ENCODE assay signal across 10 cellular contexts in the genomic region with DNA sequence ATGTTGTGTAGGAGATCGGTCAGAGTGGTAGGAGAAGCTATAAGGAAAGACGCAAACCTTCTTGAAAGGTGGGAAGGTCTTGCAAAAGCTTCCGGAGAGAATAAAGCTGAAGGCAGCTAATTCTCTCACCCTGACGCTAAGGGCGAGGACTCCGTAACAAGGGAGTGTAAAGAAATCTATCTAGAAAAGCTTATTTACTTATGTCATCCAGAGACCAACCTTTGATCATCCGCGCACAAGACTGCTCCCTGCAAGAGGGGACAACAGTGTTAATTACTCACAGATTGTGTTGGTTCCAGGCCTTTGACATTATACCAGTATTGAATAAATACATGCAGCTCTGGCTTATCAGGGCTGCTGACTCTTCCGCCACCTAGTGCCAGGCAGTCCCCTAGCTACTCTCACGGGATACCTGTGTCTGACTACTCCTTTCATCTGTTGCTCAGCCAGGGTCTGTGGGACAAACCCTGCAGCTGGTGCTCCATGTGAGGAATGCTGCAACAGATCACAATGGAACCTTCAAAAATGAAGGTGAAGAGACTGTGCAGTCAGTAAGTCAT.
DNase-seq lines count a peak whose midpoint lies in the region; ATAC-seq and TF ChIP-seq lines count a peak whose summit lies in the region.
"Had no signal": no experiment of that assay in that cellular context is flagged by ENCODE, and none has a peak within 500 bp of the region (broad histone marks: within the 10 kb centered on the region; RNA-seq: fewer than 3 reads in every experiment).

No MANE protein-coding gene starts in this region.

- intact Hi-C loops in left ventricle myocardium inferior (cut with micrococcal nuclease) = no loop called here

- H3K4me1 ChIP-seq in left ventricle myocardium inferior = no peaks in the 10 kb centered on the region
- H3K4me1 ChIP-seq in effector memory CD4-positive, alpha-beta T cell (ENCODE audit: control insufficient read depth, insufficient read depth, low read length, poor library complexity, severe bottlenecking) = no peaks in the 10 kb centered on the region

- DNase-seq in stimulated activated CD4-positive, alpha-beta T cell treated with anti-CD3 and anti-CD28 coated beads, Interleukin-15, amount 100 ng/mL, for 24 hours = peak; percentile 1
- DNase-seq in stimulated activated CD4-positive, alpha-beta T cell treated with anti-CD3 and anti-CD28 coated beads, Interleukin-2, amount 100 ng/mL, for 48 hours = no peak
- DNase-seq in left ventricle myocardium inferior = no peak
- DNase-seq in effector memory CD4-positive, alpha-beta T cell = no peak
- no peak for DNase-seq in amygdala (lab: John Stamatoyannopoulos, UW)
- no peak for DNase-seq in NCI-H146 (lab: John Stamatoyannopoulos, UW)
- DNase-seq: cortex of kidney, T-helper 1 cell had no signal

- no peaks in the 10 kb centered on the region for H3K36me3 ChIP-seq in left ventricle myocardium inferior
- no peaks in the 10 kb centered on the region for H3K36me3 ChIP-seq in effector memory CD4-positive, alpha-beta T cell (ENCODE audit: control insufficient read depth, insufficient read depth, low read length)

- no peak overlapping the region for H3K27ac ChIP-seq in left ventricle myocardium inferior (replicated peaks)
- H3K27ac ChIP-seq in effector memory CD4-positive, alpha-beta T cell (ENCODE audit: insufficient read depth, low read length, poor library complexity, severe bottlenecking) = no peak overlapping the region

- peak; percentile 36 for TF ChIP-seq CTCF in left ventricle myocardium inferior (IDR thresholded peaks at IDR 0.05; ENCODE audit: borderline replicate concordance)

- peaks cover 14% of the 10 kb centered on the region for H3K9me3 ChIP-seq in left ventricle myocardium inferior (replicated peaks)
- no peaks in the 10 kb centered on the region for H3K9me3 ChIP-seq in effector memory CD4-positive, alpha-beta T cell (ENCODE audit: control insufficient read depth, low read length)

- no peak overlapping the region for H3K4me3 ChIP-seq in left ventricle myocardium inferior
- H3K4me3 ChIP-seq in effector memory CD4-positive, alpha-beta T cell (ENCODE audit: insufficient read depth, low read depth, low read length, poor library complexity, severe bottlenecking) = no peak overlapping the region

- ATAC-seq in SK-N-SH treated with all-trans-retinoic acid at 6 μM for 48 hours = peak; percentile 74
- no peak for ATAC-seq in GM19328 (IDR thresholded peaks at IDR 0.05; ENCODE audit: unreplicated experiment)

- H3K27me3 ChIP-seq in left ventricle myocardium inferior (ENCODE audit: low read depth) = no peaks in the 10 kb centered on the region
- H3K27me3 ChIP-seq in effector memory CD4-positive, alpha-beta T cell (replicated peaks; ENCODE audit: control insufficient read depth, insufficient read depth, low read length, poor library complexity, severe bottlenecking) = no peaks in the 10 kb centered on the region

TF ChIP-seq in SK-N-SH treated with all-trans-retinoic acid at 6 μM for 48 hours, 23 proteins besides CTCF, POLR2A, EP300 and RAD21:
- TF ChIP-seq PPARA (CRISPR knock-in tag; IDR thresholded peaks at IDR 0.05; ENCODE audit: borderline replicate concordance) = no peak
- TF ChIP-seq, protein P1, sequence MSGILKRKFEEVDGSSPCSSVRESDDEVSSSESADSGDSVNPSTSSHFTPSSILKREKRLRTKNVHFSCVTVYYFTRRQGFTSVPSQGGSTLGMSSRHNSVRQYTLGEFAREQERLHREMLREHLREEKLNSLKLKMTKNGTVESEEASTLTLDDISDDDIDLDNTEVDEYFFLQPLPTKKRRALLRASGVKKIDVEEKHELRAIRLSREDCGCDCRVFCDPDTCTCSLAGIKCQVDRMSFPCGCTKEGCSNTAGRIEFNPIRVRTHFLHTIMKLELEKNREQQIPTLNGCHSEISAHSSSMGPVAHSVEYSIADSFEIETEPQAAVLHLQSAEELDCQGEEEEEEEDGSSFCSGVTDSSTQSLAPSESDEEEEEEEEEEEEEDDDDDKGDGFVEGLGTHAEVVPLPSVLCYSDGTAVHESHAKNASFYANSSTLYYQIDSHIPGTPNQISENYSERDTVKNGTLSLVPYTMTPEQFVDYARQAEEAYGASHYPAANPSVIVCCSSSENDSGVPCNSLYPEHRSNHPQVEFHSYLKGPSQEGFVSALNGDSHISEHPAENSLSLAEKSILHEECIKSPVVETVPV (CRISPR knock-in tag; IDR thresholded peaks at IDR 0.05) = no peak
- TF ChIP-seq TCF4 (CRISPR knock-in tag; IDR thresholded peaks at IDR 0.05; ENCODE audit: borderline replicate concordance) = no peak
- TF ChIP-seq ARNTL (CRISPR knock-in tag; IDR thresholded peaks at IDR 0.05; ENCODE audit: borderline replicate concordance, low read depth) = no peak
- no peak for TF ChIP-seq ESRRG (CRISPR knock-in tag; IDR thresholded peaks at IDR 0.05)
- TF ChIP-seq ZC3H10 (CRISPR knock-in tag; IDR thresholded peaks at IDR 0.05) = no peak
- no peak for TF ChIP-seq CSDC2 (CRISPR knock-in tag; IDR thresholded peaks at IDR 0.05)
- no peak for TF ChIP-seq ZFP3 (CRISPR knock-in tag; IDR thresholded peaks at IDR 0.05)
- TF ChIP-seq, protein P2, sequence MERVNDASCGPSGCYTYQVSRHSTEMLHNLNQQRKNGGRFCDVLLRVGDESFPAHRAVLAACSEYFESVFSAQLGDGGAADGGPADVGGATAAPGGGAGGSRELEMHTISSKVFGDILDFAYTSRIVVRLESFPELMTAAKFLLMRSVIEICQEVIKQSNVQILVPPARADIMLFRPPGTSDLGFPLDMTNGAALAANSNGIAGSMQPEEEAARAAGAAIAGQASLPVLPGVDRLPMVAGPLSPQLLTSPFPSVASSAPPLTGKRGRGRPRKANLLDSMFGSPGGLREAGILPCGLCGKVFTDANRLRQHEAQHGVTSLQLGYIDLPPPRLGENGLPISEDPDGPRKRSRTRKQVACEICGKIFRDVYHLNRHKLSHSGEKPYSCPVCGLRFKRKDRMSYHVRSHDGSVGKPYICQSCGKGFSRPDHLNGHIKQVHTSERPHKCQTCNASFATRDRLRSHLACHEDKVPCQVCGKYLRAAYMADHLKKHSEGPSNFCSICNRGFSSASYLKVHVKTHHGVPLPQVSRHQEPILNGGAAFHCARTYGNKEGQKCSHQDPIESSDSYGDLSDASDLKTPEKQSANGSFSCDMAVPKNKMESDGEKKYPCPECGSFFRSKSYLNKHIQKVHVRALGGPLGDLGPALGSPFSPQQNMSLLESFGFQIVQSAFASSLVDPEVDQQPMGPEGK (CRISPR knock-in tag; IDR thresholded peaks at IDR 0.05; ENCODE audit: borderline replicate concordance) = no peak
- no peak for TF ChIP-seq GLIS3 (CRISPR knock-in tag; IDR thresholded peaks at IDR 0.05)
- TF ChIP-seq OSR1 (CRISPR knock-in tag; IDR thresholded peaks at IDR 0.05) = no peak
